ENCODE assay signal across 15 cellular contexts in the genomic region with DNA sequence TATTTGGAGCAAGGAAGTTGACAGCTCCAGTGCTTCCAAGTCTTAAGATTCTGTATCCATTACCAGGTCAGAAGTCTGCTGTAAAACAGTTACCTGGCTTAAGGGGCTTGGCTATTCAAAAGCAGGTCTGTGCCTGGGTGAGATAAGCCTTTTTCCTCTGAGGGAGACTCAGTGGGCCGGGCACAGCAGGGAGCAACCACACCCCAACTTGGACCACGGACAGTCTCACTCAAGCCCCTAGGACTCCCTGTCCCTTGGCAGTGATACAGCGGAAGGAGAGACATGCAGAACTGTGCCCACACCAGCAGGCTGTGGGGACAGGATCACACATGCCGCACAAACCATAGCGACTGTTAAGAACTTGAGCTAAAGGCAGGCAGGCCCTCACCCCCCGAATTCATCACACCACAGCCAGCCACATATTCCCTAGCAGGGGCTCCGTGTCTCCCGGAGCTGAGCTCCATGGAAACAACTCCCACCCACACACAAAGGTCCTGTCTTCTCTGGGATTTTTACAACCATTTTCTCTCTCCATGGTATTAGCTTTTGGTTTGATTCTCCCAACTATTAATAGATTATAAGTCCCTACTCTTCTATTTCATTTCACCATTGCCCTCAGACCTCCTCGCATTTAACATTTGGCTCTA. TPM values are rescaled to one million over a fixed set of nuclear protein-coding genes. Genes with fewer than 3 reads are reported as not detected.
"Had no signal": no experiment of that assay in that cellular context is flagged by ENCODE, and none has a peak within 500 bp of the region (broad histone marks: within the 10 kb centered on the region; RNA-seq: fewer than 3 reads in every experiment).

No MANE protein-coding gene starts in this region.

- H3K9me3 Mint-ChIP-seq: activated CD8-positive, alpha-beta T cell treated with anti-CD3 and anti-CD28 coated beads for 36 hours; activated naive CD8-positive, alpha-beta T cell treated with anti-CD3 and anti-CD28 coated beads, Interleukin-2, amount 10 ng/mL, durations not matched to agents 7 days and 5 days; stimulated activated effector memory CD8-positive, alpha-beta T cell treated with anti-CD3 and anti-CD28 coated beads, Interleukin-12 subunit alpha, Interleukin-12 subunit beta, amount 100 ng/mL, for 72 hours had no signal

- H3K4me3 ChIP-seq: right lobe of liver, transverse colon had no signal

- H3K27me3 ChIP-seq: right lobe of liver had no signal

- ATAC-seq: activated CD8-positive, alpha-beta T cell treated with anti-CD3 and anti-CD28 coated beads for 36 hours; naive thymus-derived CD4-positive, alpha-beta T cell; stimulated activated effector memory CD8-positive, alpha-beta T cell treated with anti-CD3 and anti-CD28 coated beads, Interleukin-12 subunit alpha, Interleukin-12 subunit beta, amount 100 ng/mL, for 72 hours had no signal

- H3K4me3 Mint-ChIP-seq: activated CD8-positive, alpha-beta T cell treated with anti-CD3 and anti-CD28 coated beads for 36 hours; activated naive CD8-positive, alpha-beta T cell treated with anti-CD3 and anti-CD28 coated beads, Interleukin-2, amount 10 ng/mL, durations not matched to agents 7 days and 5 days; stimulated activated effector memory CD8-positive, alpha-beta T cell treated with anti-CD3 and anti-CD28 coated beads, Interleukin-12 subunit alpha, Interleukin-12 subunit beta, amount 100 ng/mL, for 72 hours had no signal

- H3K27ac Mint-ChIP-seq: activated CD8-positive, alpha-beta T cell treated with anti-CD3 and anti-CD28 coated beads for 36 hours; activated naive CD8-positive, alpha-beta T cell treated with anti-CD3 and anti-CD28 coated beads, Interleukin-2, amount 10 ng/mL, durations not matched to agents 7 days and 5 days; naive thymus-derived CD4-positive, alpha-beta T cell; stimulated activated effector memory CD8-positive, alpha-beta T cell treated with anti-CD3 and anti-CD28 coated beads, Interleukin-12 subunit alpha, Interleukin-12 subunit beta, amount 100 ng/mL, for 72 hours had no signal

- H3K36me3 ChIP-seq: transverse colon had no signal

- H3K27ac ChIP-seq: right lobe of liver, transverse colon had no signal

- DNase-seq: activated CD4-positive, alpha-beta T cell treated with anti-CD3 and anti-CD28 coated beads for 1 hour; activated CD8-positive, alpha-beta memory T cell treated with anti-CD3 and anti-CD28 coated beads, Interleukin-2, amount 50 U/mL, for 48 hours; activated CD8-positive, alpha-beta T cell treated with anti-CD3 and anti-CD28 coated beads for 36 hours; activated naive CD8-positive, alpha-beta T cell treated with anti-CD3 and anti-CD28 coated beads, Interleukin-2, amount 10 ng/mL, durations not matched to agents 7 days and 5 days; anterior cingulate cortex; dermis blood vessel endothelial cell; mammary epithelial cell; naive thymus-derived CD4-positive, alpha-beta T cell; posterior cingulate gyrus; right lobe of liver; transverse colon had no signal

- H3K9me3 ChIP-seq: right lobe of liver, transverse colon had no signal

RNA-seq across cellular contexts. Expression of a gene that starts 2.9 kb away (rescaled TPM):
- total RNA-seq: subcutaneous adipose tissue, transverse colon had no signal
- polyA plus RNA-seq: mammary epithelial cell had no signal

RNA-seq across cellular contexts. Expression of a gene that starts 32.4 kb away (rescaled TPM):
- total RNA-seq: activated CD8-positive, alpha-beta T cell treated with anti-CD3 and anti-CD28 coated beads for 36 hours; activated naive CD8-positive, alpha-beta T cell treated with anti-CD3 and anti-CD28 coated beads, Interleukin-2, amount 10 ng/mL, durations not matched to agents 7 days and 5 days; cerebellum; naive thymus-derived CD4-positive, alpha-beta T cell had no signal
- polyA plus RNA-seq: mammary epithelial cell; naive thymus-derived CD4-positive, alpha-beta T cell had no signal

RNA-seq across cellular contexts. Expression of a gene that starts 50.8 kb away (rescaled TPM):
- total RNA-seq: activated CD8-positive, alpha-beta T cell treated with anti-CD3 and anti-CD28 coated beads for 36 hours; activated naive CD8-positive, alpha-beta T cell treated with anti-CD3 and anti-CD28 coated beads, Interleukin-2, amount 10 ng/mL, durations not matched to agents 7 days and 5 days; cerebellum; dermis blood vessel endothelial cell; mammary epithelial cell; mononuclear cell; naive thymus-derived CD4-positive, alpha-beta T cell had no signal
- polyA plus RNA-seq: mammary epithelial cell; naive thymus-derived CD4-positive, alpha-beta T cell had no signal
